Comparison of ENCODE assay signal across 1 cellular context in genomic region chr3:123186695-123187094, GRCh38.
TF ChIP-seq lines count a peak whose summit lies in the region.

No MANE protein-coding gene starts in this region.

TF ChIP-seq in GM23338, 12 proteins besides CTCF, POLR2A, EP300 and RAD21 (continued from another document):
- TF ChIP-seq ETS1 (IDR thresholded peaks at IDR 0.05) (no peak), POLR2AphosphoS5 (IDR thresholded peaks at IDR 0.05; ENCODE audit: low read depth) (no peak), EZH2phosphoT487 (IDR thresholded peaks at IDR 0.05; ENCODE audit: unreplicated experiment) (no peak)
- TF ChIP-seq, protein P1, sequence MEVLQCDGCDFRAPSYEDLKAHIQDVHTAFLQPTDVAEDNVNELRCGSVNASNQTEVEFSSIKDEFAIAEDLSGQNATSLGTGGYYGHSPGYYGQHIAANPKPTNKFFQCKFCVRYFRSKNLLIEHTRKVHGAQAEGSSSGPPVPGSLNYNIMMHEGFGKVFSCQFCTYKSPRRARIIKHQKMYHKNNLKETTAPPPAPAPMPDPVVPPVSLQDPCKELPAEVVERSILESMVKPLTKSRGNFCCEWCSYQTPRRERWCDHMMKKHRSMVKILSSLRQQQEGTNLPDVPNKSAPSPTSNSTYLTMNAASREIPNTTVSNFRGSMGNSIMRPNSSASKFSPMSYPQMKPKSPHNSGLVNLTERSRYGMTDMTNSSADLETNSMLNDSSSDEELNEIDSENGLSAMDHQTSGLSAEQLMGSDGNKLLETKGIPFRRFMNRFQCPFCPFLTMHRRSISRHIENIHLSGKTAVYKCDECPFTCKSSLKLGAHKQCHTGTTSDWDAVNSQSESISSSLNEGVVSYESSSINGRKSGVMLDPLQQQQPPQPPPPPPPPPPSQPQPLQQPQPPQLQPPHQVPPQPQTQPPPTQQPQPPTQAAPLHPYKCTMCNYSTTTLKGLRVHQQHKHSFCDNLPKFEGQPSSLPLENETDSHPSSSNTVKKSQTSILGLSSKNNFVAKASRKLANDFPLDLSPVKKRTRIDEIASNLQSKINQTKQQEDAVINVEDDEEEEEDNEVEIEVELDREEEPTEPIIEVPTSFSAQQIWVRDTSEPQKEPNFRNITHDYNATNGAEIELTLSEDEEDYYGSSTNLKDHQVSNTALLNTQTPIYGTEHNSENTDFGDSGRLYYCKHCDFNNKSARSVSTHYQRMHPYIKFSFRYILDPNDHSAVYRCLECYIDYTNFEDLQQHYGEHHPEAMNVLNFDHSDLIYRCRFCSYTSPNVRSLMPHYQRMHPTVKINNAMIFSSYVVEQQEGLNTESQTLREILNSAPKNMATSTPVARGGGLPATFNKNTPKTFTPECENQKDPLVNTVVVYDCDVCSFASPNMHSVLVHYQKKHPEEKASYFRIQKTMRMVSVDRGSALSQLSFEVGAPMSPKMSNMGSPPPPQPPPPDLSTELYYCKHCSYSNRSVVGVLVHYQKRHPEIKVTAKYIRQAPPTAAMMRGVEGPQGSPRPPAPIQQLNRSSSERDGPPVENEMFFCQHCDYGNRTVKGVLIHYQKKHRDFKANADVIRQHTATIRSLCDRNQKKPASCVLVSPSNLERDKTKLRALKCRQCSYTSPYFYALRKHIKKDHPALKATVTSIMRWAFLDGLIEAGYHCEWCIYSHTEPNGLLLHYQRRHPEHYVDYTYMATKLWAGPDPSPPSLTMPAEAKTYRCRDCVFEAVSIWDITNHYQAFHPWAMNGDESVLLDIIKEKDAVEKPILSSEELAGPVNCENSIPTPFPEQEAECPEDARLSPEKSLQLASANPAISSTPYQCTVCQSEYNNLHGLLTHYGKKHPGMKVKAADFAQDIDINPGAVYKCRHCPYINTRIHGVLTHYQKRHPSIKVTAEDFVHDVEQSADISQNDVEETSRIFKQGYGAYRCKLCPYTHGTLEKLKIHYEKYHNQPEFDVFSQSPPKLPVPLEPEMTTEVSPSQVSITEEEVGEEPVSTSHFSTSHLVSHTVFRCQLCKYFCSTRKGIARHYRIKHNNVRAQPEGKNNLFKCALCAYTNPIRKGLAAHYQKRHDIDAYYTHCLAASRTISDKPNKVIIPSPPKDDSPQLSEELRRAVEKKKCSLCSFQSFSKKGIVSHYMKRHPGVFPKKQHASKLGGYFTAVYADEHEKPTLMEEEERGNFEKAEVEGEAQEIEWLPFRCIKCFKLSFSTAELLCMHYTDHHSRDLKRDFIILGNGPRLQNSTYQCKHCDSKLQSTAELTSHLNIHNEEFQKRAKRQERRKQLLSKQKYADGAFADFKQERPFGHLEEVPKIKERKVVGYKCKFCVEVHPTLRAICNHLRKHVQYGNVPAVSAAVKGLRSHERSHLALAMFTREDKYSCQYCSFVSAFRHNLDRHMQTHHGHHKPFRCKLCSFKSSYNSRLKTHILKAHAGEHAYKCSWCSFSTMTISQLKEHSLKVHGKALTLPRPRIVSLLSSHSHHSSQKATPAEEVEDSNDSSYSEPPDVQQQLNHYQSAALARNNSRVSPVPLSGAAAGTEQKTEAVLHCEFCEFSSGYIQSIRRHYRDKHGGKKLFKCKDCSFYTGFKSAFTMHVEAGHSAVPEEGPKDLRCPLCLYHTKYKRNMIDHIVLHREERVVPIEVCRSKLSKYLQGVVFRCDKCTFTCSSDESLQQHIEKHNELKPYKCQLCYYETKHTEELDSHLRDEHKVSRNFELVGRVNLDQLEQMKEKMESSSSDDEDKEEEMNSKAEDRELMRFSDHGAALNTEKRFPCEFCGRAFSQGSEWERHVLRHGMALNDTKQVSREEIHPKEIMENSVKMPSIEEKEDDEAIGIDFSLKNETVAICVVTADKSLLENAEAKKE (CRISPR knock-in tag; IDR thresholded peaks at IDR 0.05): no peak
